22 cellular contexts compared by ENCODE assay signal in the genomic region with DNA sequence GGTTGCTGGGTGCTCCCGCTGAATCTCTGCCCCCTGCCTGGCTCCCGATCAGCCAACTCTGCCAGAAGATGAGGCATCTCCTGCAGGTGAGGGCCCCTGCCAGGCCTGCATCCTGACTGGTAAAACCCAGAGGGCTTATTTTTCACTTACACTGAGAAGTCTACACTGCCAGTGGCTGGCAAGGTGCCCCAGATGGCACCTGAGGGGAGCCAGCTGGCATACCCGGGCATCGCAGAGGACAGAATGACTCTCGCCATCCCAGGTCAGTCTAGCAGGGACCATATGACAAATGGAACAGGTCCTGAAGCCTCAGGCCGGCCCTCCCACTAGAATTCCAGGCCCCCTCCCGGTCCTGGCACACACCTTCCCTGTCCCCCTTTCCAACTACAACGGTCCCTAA. TPM values are rescaled to one million over a fixed set of nuclear protein-coding genes. Genes with fewer than 3 reads are reported as not detected.
A peak's percentile ranks its signal among the peaks of the same experiment; 100 is the strongest.
DNase-seq lines count a peak whose midpoint lies in the region; ATAC-seq and TF ChIP-seq lines count a peak whose summit lies in the region.
"Had no signal": no experiment of that assay in that cellular context is flagged by ENCODE, and none has a peak within 500 bp of the region (broad histone marks: within the 10 kb centered on the region; RNA-seq: fewer than 3 reads in every experiment).

No MANE protein-coding gene starts in this region.

- no peaks in the 10 kb centered on the region for H3K36me3 Mint-ChIP-seq in neural progenitor cell
- H3K36me3 Mint-ChIP-seq: CD4-positive, CD25-positive, alpha-beta regulatory T cell had no signal

- H3K9me3 Mint-ChIP-seq in neural progenitor cell = no peaks in the 10 kb centered on the region
- H3K9me3 Mint-ChIP-seq: CD4-positive, CD25-positive, alpha-beta regulatory T cell had no signal

- peaks cover 17% of the 10 kb centered on the region for H3K27me3 Mint-ChIP-seq in neural progenitor cell (ENCODE audit: insufficient read depth, low read depth)
- H3K27me3 Mint-ChIP-seq: CD4-positive, CD25-positive, alpha-beta regulatory T cell had no signal

- peak overlapping the region; percentile 25 for H3K27ac Mint-ChIP-seq in neural progenitor cell
- H3K27ac Mint-ChIP-seq: CD4-positive, CD25-positive, alpha-beta regulatory T cell had no signal

- peaks cover 65% of the 10 kb centered on the region for H3K4me1 Mint-ChIP-seq in neural progenitor cell

- H3F3A ChIP-seq in neural progenitor cell (ENCODE audit: low read depth) = peaks cover 32% of the 10 kb centered on the region

- H3K36me3 ChIP-seq in BLaER1 (peaks cover 25% of the 10 kb centered on the region), neural progenitor cell (no peaks in the 10 kb centered on the region)
- H3K36me3 ChIP-seq: BE2C, SJCRH30 had no signal

- no peaks in the 10 kb centered on the region for H3K27me3 ChIP-seq in BLaER1
- H3K27me3 ChIP-seq in neural progenitor cell = no peaks in the 10 kb centered on the region
- H3K27me3 ChIP-seq: BE2C, SJCRH30 had no signal

- H3K4me3 Mint-ChIP-seq in neural progenitor cell = no peak overlapping the region
- H3K4me3 Mint-ChIP-seq: CD4-positive, CD25-positive, alpha-beta regulatory T cell had no signal

- DNase-seq in NCI-H1105 treated with DMSO at 0.1 percent for 48 hours (lab: John Stamatoyannopoulos, UW) (peak; percentile 2), NCI-H1105 (lab: John Stamatoyannopoulos, UW) (no peak), neural progenitor cell (ENCODE audit: low spot score) (no peak), NCI-H345 (lab: John Stamatoyannopoulos, UW) (no peak), RKO (ENCODE audit: low spot score) (no peak)
- DNase-seq: 8988T; ACHN; BE2C; CD4-positive, CD25-positive, alpha-beta regulatory T cell; GDM1; NCI-H1048; NCI-H1436; NCI-H187; NCI-H2081 treated with DMSO at 0.1 percent for 48 hours; SJCRH30 had no signal

- ATAC-seq in GM19351 (IDR thresholded peaks at IDR 0.05; ENCODE audit: unreplicated experiment) = no peak
- ATAC-seq: GM12878, HCT116, SK-N-SH treated with all-trans-retinoic acid at 6 μM for 48 hours had no signal

- peaks cover 100% of the 10 kb centered on the region for H4K20me1 ChIP-seq in BLaER1
- peaks cover 47% of the 10 kb centered on the region for H4K20me1 ChIP-seq in neural progenitor cell (ENCODE audit: low read depth)

- H2AFZ ChIP-seq in neural progenitor cell (replicated peaks) = no peak overlapping the region

- peak overlapping the region; percentile 83 for H3K4me2 ChIP-seq in BLaER1
- no peak overlapping the region for H3K4me2 ChIP-seq in neural progenitor cell

- no peak overlapping the region for H3K9ac ChIP-seq in BLaER1
- H3K9ac ChIP-seq in neural progenitor cell = no peak overlapping the region

- H3K27ac ChIP-seq in BLaER1 (no peak overlapping the region), VCaP (peak overlapping the region; percentile 100), neural progenitor cell (no peak overlapping the region)
- H3K27ac ChIP-seq: HL-60, SJCRH30 had no signal

- H3K4me3 ChIP-seq in BLaER1 = no peak overlapping the region
- H3K4me3 ChIP-seq in neural progenitor cell = no peak overlapping the region
- H3K4me3 ChIP-seq: GM12878, SJCRH30 had no signal

- no peaks in the 10 kb centered on the region for H3K79me2 ChIP-seq in neural progenitor cell (ENCODE audit: low read depth)

- H3K9me3 ChIP-seq in BLaER1 (no peaks in the 10 kb centered on the region), neural progenitor cell (ENCODE audit: low read depth) (no peaks in the 10 kb centered on the region)
- H3K9me3 ChIP-seq: BE2C, SJCRH30 had no signal

- H3K4me1 ChIP-seq in BLaER1 (peaks cover 57% of the 10 kb centered on the region), neural progenitor cell (peaks cover 39% of the 10 kb centered on the region)

- TF ChIP-seq CTCF in VCaP (conservative IDR thresholded peaks at IDR 0.05) = no peak
- no peak for TF ChIP-seq CTCF in neural progenitor cell (IDR thresholded peaks at IDR 0.05)

RNA-seq across cellular contexts. Expression of a gene that starts 30.9 kb away (rescaled TPM):
- total RNA-seq in neural progenitor cell (ENCODE audit: low replicate concordance) = 11.9 and 27.8 TPM in 2 replicates

RNA-seq across cellular contexts. Expression of a gene that starts 51.0 kb away (rescaled TPM):
- total RNA-seq in neural progenitor cell (ENCODE audit: low replicate concordance) = 252 and 254 TPM in 2 replicates
